21 cellular contexts compared by ENCODE assay signal in the genomic region with DNA sequence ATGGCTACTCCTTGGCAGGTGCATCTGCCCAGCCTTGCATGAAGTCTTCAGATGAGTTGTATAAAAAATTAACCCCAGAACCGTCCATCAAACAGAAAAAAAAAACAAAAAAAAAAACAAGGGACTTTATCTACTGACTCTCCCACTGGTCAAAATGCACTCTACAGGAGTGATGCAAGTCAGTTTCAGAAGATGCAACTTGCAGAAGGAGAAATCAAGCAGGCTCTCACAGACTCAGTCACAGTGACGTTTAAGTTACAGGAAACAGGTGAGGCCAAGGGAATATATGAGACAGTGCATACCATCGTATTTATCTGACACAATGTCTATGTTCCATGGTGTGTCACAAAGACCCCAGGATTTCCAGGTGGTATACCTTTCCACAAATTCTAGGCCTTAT.
"Had no signal": no experiment of that assay in that cellular context is flagged by ENCODE, and none has a peak within 500 bp of the region (broad histone marks: within the 10 kb centered on the region; RNA-seq: fewer than 3 reads in every experiment).

No MANE protein-coding gene starts in this region.

- H3K36me3 ChIP-seq: MG63, SJSA1 had no signal

- H3K4me3 ChIP-seq: MG63, SJSA1, SK-N-MC had no signal

- H3K9me3 ChIP-seq: MG63, SJSA1 had no signal

- H3K27me3 ChIP-seq: MG63, SJSA1 had no signal

- H3K4me3 Mint-ChIP-seq: IgD-negative memory B cell had no signal

- H3K4me1 Mint-ChIP-seq: IgD-negative memory B cell had no signal

- H3K27ac Mint-ChIP-seq: IgD-negative memory B cell had no signal

- H3K36me3 Mint-ChIP-seq: IgD-negative memory B cell had no signal

- H3K27ac ChIP-seq: HL-60, SJSA1, SK-N-MC had no signal

- DNase-seq: Karpas-422; KBM-7; MG63; NCI-H1092; NCI-H1105 treated with DMSO at 0.1 percent for 48 hours; NCI-H1436; NCI-H187; NCI-H2029 treated with DMSO at 0.1 percent for 48 hours; NCI-H2171 treated with DMSO at 0.1 percent for 48 hours; NCI-H2227 treated with DMSO at 0.1 percent for 48 hours; NCI-H524; NCI-H526 treated with DMSO at 0.1 percent for 48 hours; NCI-H774; NK-92 treated with Interleukin-12 subunit alpha and Interleukin-12 subunit beta, amount 100 ng/mL, for 24 hours; Right ventricle myocardium superior; RPMI8226; SIG-M5 had no signal
